Comparison of ENCODE assay signal across 13 cellular contexts in genomic region chr11:73249858-73250773, GRCh38. TPM values are rescaled to one million over a fixed set of nuclear protein-coding genes. Genes with fewer than 3 reads are reported as not detected.
A peak's percentile ranks its signal among the peaks of the same experiment; 100 is the strongest.
DNase-seq lines count a peak whose midpoint lies in the region; ATAC-seq and TF ChIP-seq lines count a peak whose summit lies in the region.
"Had no signal": no experiment of that assay in that cellular context is flagged by ENCODE, and none has a peak within 500 bp of the region (broad histone marks: within the 10 kb centered on the region; RNA-seq: fewer than 3 reads in every experiment).

No MANE protein-coding gene starts in this region.

- H3K9me3 Mint-ChIP-seq in activated CD8-positive, alpha-beta memory T cell treated with anti-CD3 and anti-CD28 coated beads, Interleukin-2, amount 10 ng/mL, durations not matched to agents 7 days and 5 days (ENCODE audit: low read depth) = no peaks in the 10 kb centered on the region
- no peaks in the 10 kb centered on the region for H3K9me3 Mint-ChIP-seq in activated T-helper 17 cell treated with anti-CD3 and anti-CD28 coated beads, Interleukin-2, amount 50 U/mL, for 72 hours
- no peaks in the 10 kb centered on the region for H3K9me3 Mint-ChIP-seq in nephron progenitor cell

- no peaks in the 10 kb centered on the region for H3K9me3 ChIP-seq in MM.1S (replicated peaks; ENCODE audit: insufficient read depth, low read length)
- H3K9me3 ChIP-seq: adrenal gland, mucosa of descending colon had no signal

- H3K4me1 Mint-ChIP-seq in activated CD8-positive, alpha-beta memory T cell treated with anti-CD3 and anti-CD28 coated beads, Interleukin-2, amount 10 ng/mL, durations not matched to agents 7 days and 5 days = peaks cover 10% of the 10 kb centered on the region
- no peaks in the 10 kb centered on the region for H3K4me1 Mint-ChIP-seq in activated T-helper 17 cell treated with anti-CD3 and anti-CD28 coated beads, Interleukin-2, amount 50 U/mL, for 72 hours
- peaks cover 1% of the 10 kb centered on the region for H3K4me1 Mint-ChIP-seq in nephron progenitor cell

- H3K4me1 ChIP-seq in MM.1S (ENCODE audit: low read length) = peaks cover 26% of the 10 kb centered on the region

- no peak overlapping the region for H3K27ac Mint-ChIP-seq in activated CD8-positive, alpha-beta memory T cell treated with anti-CD3 and anti-CD28 coated beads, Interleukin-2, amount 10 ng/mL, durations not matched to agents 7 days and 5 days
- H3K27ac Mint-ChIP-seq in activated T-helper 17 cell treated with anti-CD3 and anti-CD28 coated beads, Interleukin-2, amount 50 U/mL, for 72 hours = no peak overlapping the region
- no peak overlapping the region for H3K27ac Mint-ChIP-seq in nephron progenitor cell
- H3K27ac Mint-ChIP-seq: progenitor cell of endocrine pancreas had no signal

- H3K9me2 ChIP-seq in MM.1S (replicated peaks; ENCODE audit: insufficient read depth, low read length) = no peaks in the 10 kb centered on the region

- no peak for DNase-seq in activated CD8-positive, alpha-beta memory T cell treated with anti-CD3 and anti-CD28 coated beads, Interleukin-2, amount 10 ng/mL, durations not matched to agents 7 days and 5 days
- no peak for DNase-seq in activated CD8-positive, alpha-beta memory T cell treated with anti-CD3 and anti-CD28 coated beads, Interleukin-2, amount 50 U/mL, for 48 hours
- DNase-seq in MM.1S (peak; percentile 57), renal cortical epithelial cell (ENCODE audit: low read depth) (peak; percentile 86), nephron progenitor cell (no peak), NCI-H2107 treated with DMSO at 0.1 percent for 48 hours (lab: John Stamatoyannopoulos, UW; ENCODE audit: unreplicated experiment) (no peak), NCI-H2171 treated with DMSO at 0.1 percent for 48 hours (lab: John Stamatoyannopoulos, UW) (no peak)
- DNase-seq: Calu3 had no signal

- H3K36me3 ChIP-seq in MM.1S (replicated peaks; ENCODE audit: insufficient read depth, low read length) = no peaks in the 10 kb centered on the region
- H3K36me3 ChIP-seq: adrenal gland had no signal

- H3K4me3 ChIP-seq in MM.1S (ENCODE audit: low read length) = peak overlapping the region; percentile 32
- H3K4me3 ChIP-seq: adrenal gland, mucosa of descending colon had no signal

- CTCF ChIA-PET in activated CD8-positive, alpha-beta memory T cell treated with anti-CD3 and anti-CD28 coated beads, Interleukin-2, amount 10 ng/mL, durations not matched to agents 7 days and 5 days (lab: Charles Lee) = interaction anchor here (0.7 to 1.7 kb wide), 2 partner anchors 11 to 13 kb away, joined by 3 to 6 read pairs; no protein-coding TSS in a partner anchor

- H3F3A ChIP-seq in MM.1S (ENCODE audit: insufficient read depth, low read length) = peaks cover 34% of the 10 kb centered on the region

- peak overlapping the region; percentile 58 for H3K4me2 ChIP-seq in MM.1S (ENCODE audit: low read depth, low read length)

- peak; percentile 40 for ATAC-seq in activated CD8-positive, alpha-beta memory T cell treated with anti-CD3 and anti-CD28 coated beads, Interleukin-2, amount 10 ng/mL, durations not matched to agents 7 days and 5 days
- ATAC-seq in activated T-helper 17 cell treated with anti-CD3 and anti-CD28 coated beads, Interleukin-2, amount 50 U/mL, for 72 hours (replicated peaks) = peak; percentile 32

- H3K79me2 ChIP-seq in MM.1S (ENCODE audit: low read length) = no peaks in the 10 kb centered on the region

- no peak overlapping the region for H3K4me3 Mint-ChIP-seq in activated CD8-positive, alpha-beta memory T cell treated with anti-CD3 and anti-CD28 coated beads, Interleukin-2, amount 10 ng/mL, durations not matched to agents 7 days and 5 days
- H3K4me3 Mint-ChIP-seq in activated T-helper 17 cell treated with anti-CD3 and anti-CD28 coated beads, Interleukin-2, amount 50 U/mL, for 72 hours = no peak overlapping the region
- H3K4me3 Mint-ChIP-seq in nephron progenitor cell = no peak overlapping the region

- no peaks in the 10 kb centered on the region for H3K27me3 Mint-ChIP-seq in activated CD8-positive, alpha-beta memory T cell treated with anti-CD3 and anti-CD28 coated beads, Interleukin-2, amount 10 ng/mL, durations not matched to agents 7 days and 5 days
- H3K27me3 Mint-ChIP-seq in activated T-helper 17 cell treated with anti-CD3 and anti-CD28 coated beads, Interleukin-2, amount 50 U/mL, for 72 hours = no peaks in the 10 kb centered on the region
- H3K27me3 Mint-ChIP-seq in nephron progenitor cell (ENCODE audit: low read depth, poor library complexity) = peaks cover 4% of the 10 kb centered on the region

- H3K9ac ChIP-seq in MM.1S (ENCODE audit: low read length) = peak overlapping the region; percentile 88

- TF ChIP-seq CTCF in MM.1S (IDR thresholded peaks at IDR 0.05; ENCODE audit: low read length) (no peak), nephron progenitor cell (IDR thresholded peaks at IDR 0.05) (no peak)

- peak overlapping the region; percentile 98 for H3K27ac ChIP-seq in MM.1S (ENCODE audit: low read length)
- H3K27ac ChIP-seq: adrenal gland had no signal

- H3K27me3 ChIP-seq in MM.1S (replicated peaks; ENCODE audit: insufficient read depth, low read length) = no peaks in the 10 kb centered on the region
- H3K27me3 ChIP-seq: adrenal gland had no signal

- no peaks in the 10 kb centered on the region for H4K20me1 ChIP-seq in MM.1S (ENCODE audit: insufficient read depth, low read length)

- H2AFZ ChIP-seq in MM.1S (ENCODE audit: low read length) = peak overlapping the region; percentile 36; the same call in 1 of the 2 replicates

- no peaks in the 10 kb centered on the region for H3K36me3 Mint-ChIP-seq in activated CD8-positive, alpha-beta memory T cell treated with anti-CD3 and anti-CD28 coated beads, Interleukin-2, amount 10 ng/mL, durations not matched to agents 7 days and 5 days
- no peaks in the 10 kb centered on the region for H3K36me3 Mint-ChIP-seq in activated T-helper 17 cell treated with anti-CD3 and anti-CD28 coated beads, Interleukin-2, amount 50 U/mL, for 72 hours (ENCODE audit: low read depth)
- H3K36me3 Mint-ChIP-seq in nephron progenitor cell (ENCODE audit: low read depth) = no peaks in the 10 kb centered on the region

RNA-seq across cellular contexts. Expression of gene P2RY6, which starts 22.0 kb away (rescaled TPM):
- not detected for total RNA-seq in activated CD8-positive, alpha-beta memory T cell treated with anti-CD3 and anti-CD28 coated beads, Interleukin-2, amount 10 ng/mL, durations not matched to agents 7 days and 5 days
- total RNA-seq in activated T-helper 17 cell treated with anti-CD3 and anti-CD28 coated beads, Interleukin-2, amount 50 U/mL, for 72 hours = not detected
- 3.6 and 10.9 TPM in 2 replicates for total RNA-seq in renal cortical epithelial cell
- total RNA-seq: activated CD8-positive, alpha-beta memory T cell treated with anti-CD3 and anti-CD28 coated beads for 36 hours; Calu3 had no signal

RNA-seq across cellular contexts. Expression of gene P2RY2, which starts 32.0 kb away (rescaled TPM):
- not detected for total RNA-seq in activated CD8-positive, alpha-beta memory T cell treated with anti-CD3 and anti-CD28 coated beads, Interleukin-2, amount 10 ng/mL, durations not matched to agents 7 days and 5 days
- total RNA-seq in activated T-helper 17 cell treated with anti-CD3 and anti-CD28 coated beads, Interleukin-2, amount 50 U/mL, for 72 hours = not detected
- total RNA-seq in renal cortical epithelial cell = 3.7 and 4.3 TPM in 2 replicates
- total RNA-seq: activated CD8-positive, alpha-beta memory T cell treated with anti-CD3 and anti-CD28 coated beads for 36 hours had no signal

RNA-seq across cellular contexts. Expression of gene ARHGEF17, which starts 58.0 kb away (rescaled TPM):
- not detected for total RNA-seq in activated CD8-positive, alpha-beta memory T cell treated with anti-CD3 and anti-CD28 coated beads, Interleukin-2, amount 10 ng/mL, durations not matched to agents 7 days and 5 days
- under 1 TPM; 0.06 to 0.42 TPM for total RNA-seq in activated T-helper 17 cell treated with anti-CD3 and anti-CD28 coated beads, Interleukin-2, amount 50 U/mL, for 72 hours
- total RNA-seq in renal cortical epithelial cell = 13.7 and 67.5 TPM in 2 replicates

Comparison
In these comparisons a context has a peak if more than half of its experiments do, and no peak if none do; other contexts are left out.
1. DNase-seq: peak in MM.1S (single experiment) and renal cortical epithelial cell (single experiment); none in activated CD8-positive, alpha-beta memory T cell treated with anti-CD3 and anti-CD28 coated beads, Interleukin-2, amount 10 ng/mL, durations not matched to agents 7 days and 5 days (single experiment), activated CD8-positive, alpha-beta memory T cell treated with anti-CD3 and anti-CD28 coated beads, Interleukin-2, amount 50 U/mL, for 48 hours (single experiment), nephron progenitor cell (single experiment), NCI-H2107 treated with DMSO at 0.1 percent for 48 hours (single experiment) and NCI-H2171 treated with DMSO at 0.1 percent for 48 hours (single experiment).
2. RNA of gene ARHGEF17, which starts 58.0 kb away (total RNA-seq): 13.7 to 67.5 TPM in renal cortical epithelial cell; 0.06 to 0.42 TPM in activated T-helper 17 cell treated with anti-CD3 and anti-CD28 coated beads, Interleukin-2, amount 50 U/mL, for 72 hours and not detected in activated CD8-positive, alpha-beta memory T cell treated with anti-CD3 and anti-CD28 coated beads, Interleukin-2, amount 10 ng/mL, durations not matched to agents 7 days and 5 days; every median in the first group is over 10 times any median in the second.